40 cellular contexts compared by ENCODE assay signal in genomic region chrX:49799828-49800227, GRCh38. TPM values are rescaled to one million over a fixed set of nuclear protein-coding genes. Genes with fewer than 3 reads are reported as not detected.
"Had no signal": no experiment of that assay in that cellular context is flagged by ENCODE, and none has a peak within 500 bp of the region (broad histone marks: within the 10 kb centered on the region; RNA-seq: fewer than 3 reads in every experiment).

No MANE protein-coding gene starts in this region.

- H3K4me1 ChIP-seq: ascending aorta, body of pancreas, breast epithelium had no signal

- ATAC-seq: activated CD4-positive, alpha-beta T cell treated with anti-CD3 and anti-CD28 coated beads for 36 hours; activated CD4-positive, CD25-positive, alpha-beta regulatory T cell treated with anti-CD3 and anti-CD28 coated beads, Interleukin-2, amount 50 U/mL, for 24 hours; activated CD8-positive, alpha-beta memory T cell treated with anti-CD3 and anti-CD28 coated beads, Interleukin-2, amount 10 ng/mL, durations not matched to agents 7 days and 5 days; activated CD8-positive, alpha-beta T cell treated with anti-CD3 and anti-CD28 coated beads, Interleukin-2, amount 10 ng/mL, durations not matched to agents 7 days and 5 days; activated naive CD8-positive, alpha-beta T cell treated with anti-CD3 and anti-CD28 coated beads, Interleukin-2, amount 50 U/mL, for 24 hours; body of pancreas; WTC11 had no signal

- H3K27ac Mint-ChIP-seq: activated CD4-positive, alpha-beta memory T cell treated with anti-CD3 and anti-CD28 coated beads, Interleukin-2, amount 10 ng/mL, durations not matched to agents 7 days and 5 days; activated CD4-positive, alpha-beta T cell treated with anti-CD3 and anti-CD28 coated beads for 36 hours; activated CD4-positive, alpha-beta T cell treated with anti-CD3 and anti-CD28 coated beads, Interleukin-2, amount 10 ng/mL, durations not matched to agents 7 days and 5 days; activated CD8-positive, alpha-beta memory T cell treated with anti-CD3 and anti-CD28 coated beads, Interleukin-2, amount 10 ng/mL, durations not matched to agents 7 days and 5 days; activated CD8-positive, alpha-beta T cell treated with anti-CD3 and anti-CD28 coated beads, Interleukin-2, amount 10 ng/mL, durations not matched to agents 7 days and 5 days; activated naive CD4-positive, alpha-beta T cell treated with anti-CD3 and anti-CD28 coated beads for 36 hours; activated naive CD8-positive, alpha-beta T cell; activated naive CD8-positive, alpha-beta T cell treated with anti-CD3 and anti-CD28 coated beads, Interleukin-2, amount 10 ng/mL, durations not matched to agents 7 days and 5 days; activated naive CD8-positive, alpha-beta T cell treated with anti-CD3 and anti-CD28 coated beads, Interleukin-2, amount 50 U/mL, for 24 hours; activated T-cell treated with anti-CD3 and anti-CD28 coated beads, Interleukin-2, amount 50 U/mL, for 24 hours; activated T-helper 2 cell treated with anti-CD3 and anti-CD28 coated beads, Interferon-gamma antibody, Interleukin-2, Interleukin-4, amounts not matched to agents 10 μg/mL and 5 μg/mL and 100 μg/mL, durations not matched to agents 14 hours and 24 hours and 36 hours; T-helper 1 cell treated with Interleukin-12 subunit alpha and Interleukin-12 subunit beta and Interleukin-4 antibody, amounts not matched to agents 30 μg/mL and 1 μg/mL, for 36 hours; T-helper 2 cell treated with Interferon-gamma antibody and Interleukin-4, amounts not matched to agents 5 μg/mL and 100 μg/mL, for 36 hours; WTC11 had no signal

- DNase-seq: activated CD4-positive, alpha-beta memory T cell treated with anti-CD3 and anti-CD28 coated beads, Interleukin-2, amount 10 ng/mL, durations not matched to agents 7 days and 5 days; activated CD4-positive, alpha-beta T cell treated with anti-CD3 and anti-CD28 coated beads for 1 hour; activated CD4-positive, alpha-beta T cell treated with anti-CD3 and anti-CD28 coated beads for 36 hours; activated CD4-positive, alpha-beta T cell treated with anti-CD3 and anti-CD28 coated beads for 48 hours; activated CD4-positive, alpha-beta T cell treated with anti-CD3 and anti-CD28 coated beads, Interleukin-2, amount 10 ng/mL, durations not matched to agents 7 days and 5 days; activated CD4-positive, alpha-beta T cell treated with anti-CD3 and anti-CD28 coated beads, Interleukin-2, amount 50 U/mL, for 48 hours; activated CD4-positive, CD25-positive, alpha-beta regulatory T cell; activated CD8-positive, alpha-beta memory T cell treated with anti-CD3 and anti-CD28 coated beads for 24 hours; activated CD8-positive, alpha-beta memory T cell treated with anti-CD3 and anti-CD28 coated beads, Interleukin-2, amount 10 ng/mL, durations not matched to agents 7 days and 5 days; activated CD8-positive, alpha-beta memory T cell treated with anti-CD3 and anti-CD28 coated beads, Interleukin-2, amount 50 U/mL, for 48 hours; activated CD8-positive, alpha-beta T cell treated with anti-CD3 and anti-CD28 coated beads, Interleukin-2, amount 10 ng/mL, durations not matched to agents 7 days and 5 days; activated effector memory CD4-positive, alpha-beta T cell treated with Interleukin-2 at 50 U/mL for 16 hours; activated gamma-delta T cell; activated naive CD4-positive, alpha-beta T cell treated with anti-CD3 and anti-CD28 coated beads for 36 hours; activated naive CD4-positive, alpha-beta T cell treated with anti-CD3 and anti-CD28 coated beads, Interleukin-2, amount 50 U/mL, for 16 hours; activated naive CD8-positive, alpha-beta T cell treated with anti-CD3 and anti-CD28 coated beads, Interleukin-2, amount 10 ng/mL, durations not matched to agents 7 days and 5 days; activated naive CD8-positive, alpha-beta T cell treated with anti-CD3 and anti-CD28 coated beads, Interleukin-2, amount 50 U/mL, for 24 hours; activated T-cell treated with anti-CD3 and anti-CD28 coated beads, Interleukin-2, amount 50 U/mL, for 24 hours; activated T-cell treated with anti-CD3 and anti-CD28 coated beads, Interleukin-2, amount 50 U/mL, for 48 hours; amygdala; anterior cingulate cortex; body of pancreas; brain microvascular endothelial cell; central memory CD4-positive, alpha-beta T cell; T-helper 1 cell; T-helper 2 cell; T-helper 9 cell; WERI-Rb-1 had no signal

- H3K4me1 Mint-ChIP-seq: activated CD4-positive, alpha-beta memory T cell treated with anti-CD3 and anti-CD28 coated beads, Interleukin-2, amount 10 ng/mL, durations not matched to agents 7 days and 5 days; activated CD4-positive, alpha-beta T cell treated with anti-CD3 and anti-CD28 coated beads for 36 hours; activated CD4-positive, alpha-beta T cell treated with anti-CD3 and anti-CD28 coated beads, Interleukin-2, amount 10 ng/mL, durations not matched to agents 7 days and 5 days; activated CD8-positive, alpha-beta memory T cell treated with anti-CD3 and anti-CD28 coated beads, Interleukin-2, amount 10 ng/mL, durations not matched to agents 7 days and 5 days; activated naive CD8-positive, alpha-beta T cell treated with anti-CD3 and anti-CD28 coated beads, Interleukin-2, amount 10 ng/mL, durations not matched to agents 7 days and 5 days; activated naive CD8-positive, alpha-beta T cell treated with anti-CD3 and anti-CD28 coated beads, Interleukin-2, amount 50 U/mL, for 24 hours; WTC11 had no signal

- H3K36me3 ChIP-seq: ascending aorta, brain microvascular endothelial cell, breast epithelium, WERI-Rb-1 had no signal

- H3K9me3 ChIP-seq: body of pancreas had no signal

- H3K27me3 ChIP-seq: ascending aorta, body of pancreas, brain microvascular endothelial cell had no signal

- H3K36me3 Mint-ChIP-seq: activated CD8-positive, alpha-beta memory T cell treated with anti-CD3 and anti-CD28 coated beads, Interleukin-2, amount 10 ng/mL, durations not matched to agents 7 days and 5 days; activated naive CD8-positive, alpha-beta T cell; activated naive CD8-positive, alpha-beta T cell treated with anti-CD3 and anti-CD28 coated beads, Interleukin-2, amount 10 ng/mL, durations not matched to agents 7 days and 5 days; WTC11 had no signal

- H3K9me3 Mint-ChIP-seq: activated CD4-positive, alpha-beta memory T cell treated with anti-CD3 and anti-CD28 coated beads, Interleukin-2, amount 10 ng/mL, durations not matched to agents 7 days and 5 days; activated CD4-positive, alpha-beta T cell treated with anti-CD3 and anti-CD28 coated beads, Interleukin-2, amount 10 ng/mL, durations not matched to agents 7 days and 5 days; activated naive CD8-positive, alpha-beta T cell treated with anti-CD3 and anti-CD28 coated beads, Interleukin-2, amount 10 ng/mL, durations not matched to agents 7 days and 5 days; activated naive CD8-positive, alpha-beta T cell treated with anti-CD3 and anti-CD28 coated beads, Interleukin-2, amount 50 U/mL, for 24 hours; activated T-cell treated with anti-CD3 and anti-CD28 coated beads, Interleukin-2, amount 50 U/mL, for 24 hours; activated T-helper 2 cell treated with anti-CD3 and anti-CD28 coated beads, Interferon-gamma antibody, Interleukin-2, Interleukin-4, amounts not matched to agents 10 μg/mL and 5 μg/mL and 100 μg/mL, durations not matched to agents 14 hours and 24 hours and 36 hours; T-helper 1 cell treated with Interleukin-12 subunit alpha and Interleukin-12 subunit beta and Interleukin-4 antibody, amounts not matched to agents 30 μg/mL and 1 μg/mL, for 36 hours; T-helper 2 cell treated with Interferon-gamma antibody and Interleukin-4, amounts not matched to agents 5 μg/mL and 100 μg/mL, for 36 hours had no signal

- FAIRE-seq: TTC549 had no signal

- H3K27ac ChIP-seq: ascending aorta, body of pancreas, brain microvascular endothelial cell, breast epithelium, WERI-Rb-1 had no signal

- H3K4me3 Mint-ChIP-seq: activated CD4-positive, alpha-beta memory T cell treated with anti-CD3 and anti-CD28 coated beads, Interleukin-2, amount 10 ng/mL, durations not matched to agents 7 days and 5 days; activated CD4-positive, alpha-beta T cell treated with anti-CD3 and anti-CD28 coated beads for 36 hours; activated CD4-positive, alpha-beta T cell treated with anti-CD3 and anti-CD28 coated beads, Interleukin-2, amount 10 ng/mL, durations not matched to agents 7 days and 5 days; activated CD8-positive, alpha-beta memory T cell treated with anti-CD3 and anti-CD28 coated beads, Interleukin-2, amount 10 ng/mL, durations not matched to agents 7 days and 5 days; activated CD8-positive, alpha-beta T cell treated with anti-CD3 and anti-CD28 coated beads, Interleukin-2, amount 10 ng/mL, durations not matched to agents 7 days and 5 days; activated naive CD4-positive, alpha-beta T cell treated with anti-CD3 and anti-CD28 coated beads for 36 hours; activated naive CD8-positive, alpha-beta T cell; activated naive CD8-positive, alpha-beta T cell treated with anti-CD3 and anti-CD28 coated beads, Interleukin-2, amount 10 ng/mL, durations not matched to agents 7 days and 5 days; activated naive CD8-positive, alpha-beta T cell treated with anti-CD3 and anti-CD28 coated beads, Interleukin-2, amount 50 U/mL, for 24 hours; activated T-cell treated with anti-CD3 and anti-CD28 coated beads, Interleukin-2, amount 50 U/mL, for 24 hours; T-helper 1 cell treated with Interleukin-12 subunit alpha and Interleukin-12 subunit beta and Interleukin-4 antibody, amounts not matched to agents 30 μg/mL and 1 μg/mL, for 36 hours; T-helper 2 cell treated with Interferon-gamma antibody and Interleukin-4, amounts not matched to agents 5 μg/mL and 100 μg/mL, for 36 hours; WTC11 had no signal

- H3K4me3 ChIP-seq: ascending aorta, body of pancreas, breast epithelium had no signal

RNA-seq across cellular contexts. Expression of gene PAGE4, which starts 29.3 kb away (rescaled TPM):
- total RNA-seq: activated CD4-positive, alpha-beta memory T cell treated with anti-CD3 and anti-CD28 coated beads, Interleukin-2, amount 10 ng/mL, durations not matched to agents 7 days and 5 days; activated CD4-positive, alpha-beta T cell treated with anti-CD3 and anti-CD28 coated beads for 36 hours; activated CD4-positive, alpha-beta T cell treated with anti-CD3 and anti-CD28 coated beads, Interleukin-2, amount 10 ng/mL, durations not matched to agents 7 days and 5 days; activated CD8-positive, alpha-beta memory T cell treated with anti-CD3 and anti-CD28 coated beads, Interleukin-2, amount 10 ng/mL, durations not matched to agents 7 days and 5 days; activated CD8-positive, alpha-beta T cell treated with anti-CD3 and anti-CD28 coated beads, Interleukin-2, amount 10 ng/mL, durations not matched to agents 7 days and 5 days; activated naive CD4-positive, alpha-beta T cell treated with anti-CD3 and anti-CD28 coated beads for 36 hours; activated naive CD8-positive, alpha-beta T cell treated with anti-CD3 and anti-CD28 coated beads, Interleukin-2, amount 10 ng/mL, durations not matched to agents 7 days and 5 days; activated T-helper 2 cell treated with anti-CD3 and anti-CD28 coated beads, Interferon-gamma antibody, Interleukin-2, Interleukin-4, amounts not matched to agents 10 μg/mL and 5 μg/mL and 100 μg/mL, durations not matched to agents 14 hours and 24 hours and 36 hours; ascending aorta; body of pancreas; breast epithelium; cardiac septum; cerebellum; WTC11 had no signal
- polyA plus RNA-seq: adipose tissue had no signal
